22 cellular contexts compared by ENCODE assay signal in the genomic region with DNA sequence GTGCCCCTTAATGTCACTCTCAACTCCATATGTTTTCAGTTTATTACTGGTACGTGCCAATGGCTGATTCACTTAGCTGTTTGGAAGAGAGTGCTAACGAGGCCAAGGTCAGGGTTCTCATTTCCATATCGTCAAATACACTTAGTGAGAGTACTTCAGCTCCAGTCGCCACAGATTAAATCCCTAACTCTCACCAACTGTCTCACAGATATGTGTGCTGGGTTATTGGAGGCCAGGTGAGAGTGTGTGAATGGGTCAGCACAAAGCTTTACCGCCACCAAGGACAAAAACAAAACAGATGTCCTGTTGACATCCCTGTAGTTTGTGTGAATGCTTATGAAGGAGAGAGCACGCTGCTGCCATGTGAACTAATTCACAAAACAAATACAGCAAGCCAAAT.
DNase-seq lines count a peak whose midpoint lies in the region; ATAC-seq and TF ChIP-seq lines count a peak whose summit lies in the region.
"Had no signal": no experiment of that assay in that cellular context is flagged by ENCODE, and none has a peak within 500 bp of the region (broad histone marks: within the 10 kb centered on the region; RNA-seq: fewer than 3 reads in every experiment).

No MANE protein-coding gene starts in this region.

- no peak overlapping the region for H3K27ac ChIP-seq in WERI-Rb-1
- H3K27ac ChIP-seq in spleen = no peak overlapping the region
- H3K27ac ChIP-seq: breast epithelium, vagina had no signal

- intact Hi-C loops in left cardiac atrium (cut with DNase I) = loop anchor here in 1 of 2 donors (5.0 kb wide), 1 partner anchor 38 kb away; no protein-coding TSS in a partner anchor
- intact Hi-C loops in spleen (cut with DNase I; ENCODE audit: low total_unique reads) = no loop called here

- DNase-seq in AG08395 (ENCODE audit: low spot score) = peak; percentile 30
- DNase-seq in GM03348 (ENCODE audit: low spot score) = peak; percentile 25
- DNase-seq in WERI-Rb-1 = peak; percentile 18
- no peak for DNase-seq in left cardiac atrium
- DNase-seq in COLO829 (ENCODE audit: low spot score) = no peak
- no peak for DNase-seq in spleen
- DNase-seq: activated B cell treated with CpG ODN at 0.5 μM for 24 hours; activated CD4-positive, alpha-beta memory T cell treated with anti-CD3 and anti-CD28 coated beads, Interleukin-2, amount 10 ng/mL, durations not matched to agents 7 days and 5 days; activated gamma-delta T cell; CD4-positive, alpha-beta T cell; head of caudate nucleus; Kasumi-1; NCI-H2081 treated with DMSO at 0.1 percent for 48 hours; nephron progenitor cell; posterior cingulate gyrus; stimulated activated CD4-positive, alpha-beta T cell treated with anti-CD3 and anti-CD28 coated beads, Interleukin-1b, Interleukin-23, amount 100 ng/mL, for 48 hours; T-helper 9 cell had no signal

- peak; percentile 48 to 56 for ATAC-seq in left cardiac atrium
- no peak for ATAC-seq in HG03354 (IDR thresholded peaks at IDR 0.05; ENCODE audit: poor library complexity, severe bottlenecking, unreplicated experiment)
- no peak for ATAC-seq in GM19351 (IDR thresholded peaks at IDR 0.05; ENCODE audit: unreplicated experiment)
- ATAC-seq: stimulated activated effector memory CD8-positive, alpha-beta T cell treated with anti-CD3 and anti-CD28 coated beads, Interleukin-12 subunit alpha, Interleukin-12 subunit beta, amount 100 ng/mL, for 72 hours had no signal

- H3K36me3 ChIP-seq in WERI-Rb-1 = no peaks in the 10 kb centered on the region
- H3K36me3 ChIP-seq in spleen = no peaks in the 10 kb centered on the region
- H3K36me3 ChIP-seq: breast epithelium, vagina had no signal

- H3K4me1 ChIP-seq in spleen = peaks cover 2 to 43% (median 27%) of the 10 kb centered on the region in 6 donors
- H3K4me1 ChIP-seq: breast epithelium had no signal

- TF ChIP-seq CTCF in WERI-Rb-1 (IDR thresholded peaks at IDR 0.05; ENCODE audit: low read depth, low read length) = no peak
- TF ChIP-seq CTCF in spleen (IDR thresholded peaks at IDR 0.05 in 8 of 11, conservative IDR thresholded peaks at IDR 0.05 in 3 of 11) = no peak

- no peaks in the 10 kb centered on the region for H3K9me3 ChIP-seq in WERI-Rb-1 (ENCODE audit: severe bottlenecking)
- H3K9me3 ChIP-seq in spleen = no peaks in the 10 kb centered on the region
- H3K9me3 ChIP-seq: breast epithelium, vagina had no signal

- 64 to 87% (median 75%) methylated on average over 6 of the region's 6 CpGs for WGBS in spleen, 5 donors

- H3K4me3 ChIP-seq in WERI-Rb-1 (ENCODE audit: low read depth, low read length) (no peak overlapping the region), spleen (no peak overlapping the region)
- H3K4me3 ChIP-seq: breast epithelium, vagina had no signal

- TF ChIP-seq POLR2A in spleen (IDR thresholded peaks at IDR 0.05) = no peak

- H3K27me3 ChIP-seq in WERI-Rb-1 (ENCODE audit: insufficient read depth, low read depth, severe bottlenecking) = no peaks in the 10 kb centered on the region
- no peaks in the 10 kb centered on the region for H3K27me3 ChIP-seq in spleen (replicated peaks in 1 of 7)
- H3K27me3 ChIP-seq: breast epithelium, vagina had no signal

Comparison
In these comparisons a context has a peak if more than half of its experiments do, and no peak if none do; other contexts are left out.
1. DNase-seq: peak in AG08395 (single experiment), GM03348 (single experiment) and WERI-Rb-1 (single experiment); none in left cardiac atrium (single experiment), COLO829 (single experiment) and spleen (single experiment).
2. ATAC-seq: peak in left cardiac atrium (2 of 2); none in HG03354 (single experiment) and GM19351 (single experiment).